In the genomic region with DNA sequence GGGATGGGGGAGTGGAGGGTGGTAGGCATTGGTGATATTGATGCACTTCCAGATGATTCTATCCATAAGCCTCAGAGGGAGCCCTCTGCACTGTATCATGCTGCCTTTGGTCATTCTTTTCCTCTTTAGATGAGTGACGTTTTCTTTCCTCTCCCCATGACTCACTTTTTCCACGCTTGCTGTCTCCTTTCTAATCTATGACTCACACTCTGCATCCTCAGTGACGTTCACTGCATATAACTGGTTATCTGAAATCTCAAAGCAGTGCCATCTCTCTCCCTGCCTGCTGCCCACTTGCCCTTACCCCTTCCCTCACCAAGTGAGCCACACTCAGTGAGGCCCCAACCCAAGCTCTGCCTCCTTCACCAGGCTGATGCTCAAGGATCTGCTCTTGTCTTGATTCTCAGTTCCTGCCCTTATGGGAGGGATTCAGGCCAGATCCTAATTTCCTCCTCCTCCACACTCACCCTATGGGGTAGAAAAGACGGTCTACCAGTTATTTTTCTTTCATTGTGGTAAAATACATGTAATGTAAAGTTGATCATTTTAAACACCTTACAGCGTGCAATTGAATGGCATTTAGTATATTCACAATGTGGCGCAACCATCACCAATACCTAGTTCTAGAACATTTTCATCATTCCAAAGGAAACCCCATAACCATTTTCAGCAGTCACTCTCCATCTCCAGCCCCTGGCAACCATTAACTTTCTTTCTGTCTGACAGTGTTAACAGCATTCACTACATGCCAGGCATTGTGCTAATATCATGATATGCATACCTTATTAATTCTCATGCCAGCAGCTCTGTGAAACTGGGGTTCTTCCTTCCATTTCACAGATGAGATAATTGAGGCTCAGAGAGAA, we compare ENCODE assay signal across 8 cellular contexts.
DNase-seq lines count a peak whose midpoint lies in the region; ATAC-seq, FAIRE-seq and TF ChIP-seq lines count a peak whose summit lies in the region.

No MANE protein-coding gene starts in this region.

- H3K4me1 ChIP-seq in RWPE2 (ENCODE audit: insufficient read depth, poor library complexity, severe bottlenecking), result peaks cover 8% of the 10 kb centered on the region

- no peak for TF ChIP-seq CTCF in RWPE2 (IDR thresholded peaks at IDR 0.05; ENCODE audit: poor library complexity, severe bottlenecking)

- no peaks in the 10 kb centered on the region for H3K36me3 ChIP-seq in RWPE2 (ENCODE audit: low read depth)

- DNase-seq in H54 (ENCODE audit: insufficient read length, low spot score) (peak; percentile 95), RWPE2 (ENCODE audit: low spot score) (no peak), epithelial cell of prostate (ENCODE audit: low read depth, low spot score) (peak; percentile 70), KG1 (lab: John Stamatoyannopoulos, UW) (no peak), putamen (ENCODE audit: low spot score) (no peak)
- DNase-seq in stimulated activated CD4-positive, alpha-beta T cell treated with anti-CD3 and anti-CD28 coated beads, Interleukin-2, amount 100 ng/mL, for 4 hours (ENCODE audit: low read depth), result peak; percentile 37

- H3K9me3 ChIP-seq in RWPE2 (ENCODE audit: severe bottlenecking), result no peaks in the 10 kb centered on the region

- no peak overlapping the region for H3K27ac ChIP-seq in RWPE2 (ENCODE audit: poor library complexity, severe bottlenecking)
- no peak overlapping the region for H3K27ac ChIP-seq in epithelial cell of prostate

- TF ChIP-seq POLR2A in H54 (IDR thresholded peaks at IDR 0.05; ENCODE audit: low read depth, low read length), result no peak

- no peaks in the 10 kb centered on the region for H3K27me3 ChIP-seq in RWPE2 (ENCODE audit: insufficient read depth, poor library complexity, severe bottlenecking)

- peak; percentile 89 for ATAC-seq in RWPE2 (ENCODE audit: low read depth)
- ATAC-seq in GM21576 (IDR thresholded peaks at IDR 0.05; ENCODE audit: unreplicated experiment), result no peak
- ATAC-seq in HG03520 (IDR thresholded peaks at IDR 0.05; ENCODE audit: unreplicated experiment), result no peak

- peak; percentile 83 for FAIRE-seq in H54 (lab: Jason Lieb, UNC)

- no peak overlapping the region for H3K4me3 ChIP-seq in RWPE2 (ENCODE audit: severe bottlenecking)

Comparison
In these comparisons a context has a peak if more than half of its experiments do, and no peak if none do; other contexts are left out.
1. DNase-seq: peak in H54 (single experiment), epithelial cell of prostate (single experiment) and stimulated activated CD4-positive, alpha-beta T cell treated with anti-CD3 and anti-CD28 coated beads, Interleukin-2, amount 100 ng/mL, for 4 hours (single experiment); none in RWPE2 (single experiment), KG1 (single experiment) and putamen (single experiment).